Comparison of ENCODE assay signal across 1 cellular context in the genomic region with DNA sequence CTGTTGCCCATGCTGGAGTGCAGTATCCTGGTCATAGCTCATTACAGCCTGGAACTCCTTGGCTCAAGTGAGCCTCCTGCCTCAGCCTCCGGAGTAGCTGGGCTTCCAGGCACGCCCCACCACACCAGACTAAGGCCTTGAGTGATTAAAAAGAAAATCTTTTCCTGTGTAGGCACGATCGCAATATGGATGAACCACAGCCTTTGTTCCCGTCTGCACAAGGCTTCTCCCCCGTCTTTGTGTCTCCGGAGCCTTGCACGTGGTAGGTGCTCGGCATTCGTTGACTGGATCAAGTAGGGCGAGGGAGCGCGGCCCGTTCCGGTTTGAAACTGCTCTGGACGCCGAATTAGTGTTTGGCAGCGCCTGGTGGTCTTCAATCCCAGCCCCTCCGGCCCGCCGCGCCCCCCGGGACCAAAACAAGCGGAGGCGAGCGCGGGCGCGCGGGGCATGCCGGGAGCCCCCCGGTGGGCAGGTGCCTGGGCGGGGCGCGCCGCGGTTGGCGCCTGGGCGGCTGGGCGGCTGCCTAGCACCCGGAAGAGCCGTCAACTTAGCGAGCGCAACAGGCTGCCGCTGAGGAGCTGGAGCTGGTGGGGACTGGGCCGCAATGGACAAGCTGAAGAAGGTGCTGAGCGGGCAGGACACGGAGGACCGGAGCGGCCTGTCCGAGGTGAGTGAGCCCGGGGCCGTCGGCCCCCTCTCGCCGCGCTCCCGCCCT.
TF ChIP-seq lines count a peak whose summit lies in the region.

A gene (plus strand): TSS at position 529 of the 715 bp plus-strand sequence. CDS start 76 bp downstream, at position 605.

TF ChIP-seq in WTC11, 78 proteins besides CTCF, POLR2A, EP300 and RAD21 (continued from another document and continues in another):
- no peak for TF ChIP-seq TEAD4 (CRISPR knock-in tag; IDR thresholded peaks at IDR 0.05)
- TF ChIP-seq, protein P1, sequence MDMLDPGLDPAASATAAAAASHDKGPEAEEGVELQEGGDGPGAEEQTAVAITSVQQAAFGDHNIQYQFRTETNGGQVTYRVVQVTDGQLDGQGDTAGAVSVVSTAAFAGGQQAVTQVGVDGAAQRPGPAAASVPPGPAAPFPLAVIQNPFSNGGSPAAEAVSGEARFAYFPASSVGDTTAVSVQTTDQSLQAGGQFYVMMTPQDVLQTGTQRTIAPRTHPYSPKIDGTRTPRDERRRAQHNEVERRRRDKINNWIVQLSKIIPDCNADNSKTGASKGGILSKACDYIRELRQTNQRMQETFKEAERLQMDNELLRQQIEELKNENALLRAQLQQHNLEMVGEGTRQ (CRISPR knock-in tag; IDR thresholded peaks at IDR 0.05): no peak
- no peak for TF ChIP-seq ZNF396 (CRISPR knock-in tag; IDR thresholded peaks at IDR 0.05; ENCODE audit: borderline replicate concordance)
- TF ChIP-seq SMAD3 (CRISPR knock-in tag; IDR thresholded peaks at IDR 0.05; ENCODE audit: borderline replicate concordance): peak; percentile 58
- TF ChIP-seq, protein P2, sequence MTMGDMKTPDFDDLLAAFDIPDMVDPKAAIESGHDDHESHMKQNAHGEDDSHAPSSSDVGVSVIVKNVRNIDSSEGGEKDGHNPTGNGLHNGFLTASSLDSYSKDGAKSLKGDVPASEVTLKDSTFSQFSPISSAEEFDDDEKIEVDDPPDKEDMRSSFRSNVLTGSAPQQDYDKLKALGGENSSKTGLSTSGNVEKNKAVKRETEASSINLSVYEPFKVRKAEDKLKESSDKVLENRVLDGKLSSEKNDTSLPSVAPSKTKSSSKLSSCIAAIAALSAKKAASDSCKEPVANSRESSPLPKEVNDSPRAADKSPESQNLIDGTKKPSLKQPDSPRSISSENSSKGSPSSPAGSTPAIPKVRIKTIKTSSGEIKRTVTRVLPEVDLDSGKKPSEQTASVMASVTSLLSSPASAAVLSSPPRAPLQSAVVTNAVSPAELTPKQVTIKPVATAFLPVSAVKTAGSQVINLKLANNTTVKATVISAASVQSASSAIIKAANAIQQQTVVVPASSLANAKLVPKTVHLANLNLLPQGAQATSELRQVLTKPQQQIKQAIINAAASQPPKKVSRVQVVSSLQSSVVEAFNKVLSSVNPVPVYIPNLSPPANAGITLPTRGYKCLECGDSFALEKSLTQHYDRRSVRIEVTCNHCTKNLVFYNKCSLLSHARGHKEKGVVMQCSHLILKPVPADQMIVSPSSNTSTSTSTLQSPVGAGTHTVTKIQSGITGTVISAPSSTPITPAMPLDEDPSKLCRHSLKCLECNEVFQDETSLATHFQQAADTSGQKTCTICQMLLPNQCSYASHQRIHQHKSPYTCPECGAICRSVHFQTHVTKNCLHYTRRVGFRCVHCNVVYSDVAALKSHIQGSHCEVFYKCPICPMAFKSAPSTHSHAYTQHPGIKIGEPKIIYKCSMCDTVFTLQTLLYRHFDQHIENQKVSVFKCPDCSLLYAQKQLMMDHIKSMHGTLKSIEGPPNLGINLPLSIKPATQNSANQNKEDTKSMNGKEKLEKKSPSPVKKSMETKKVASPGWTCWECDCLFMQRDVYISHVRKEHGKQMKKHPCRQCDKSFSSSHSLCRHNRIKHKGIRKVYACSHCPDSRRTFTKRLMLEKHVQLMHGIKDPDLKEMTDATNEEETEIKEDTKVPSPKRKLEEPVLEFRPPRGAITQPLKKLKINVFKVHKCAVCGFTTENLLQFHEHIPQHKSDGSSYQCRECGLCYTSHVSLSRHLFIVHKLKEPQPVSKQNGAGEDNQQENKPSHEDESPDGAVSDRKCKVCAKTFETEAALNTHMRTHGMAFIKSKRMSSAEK (CRISPR knock-in tag; IDR thresholded peaks at IDR 0.05; ENCODE audit: borderline replicate concordance): peak; percentile 95
- TF ChIP-seq, protein P3, sequence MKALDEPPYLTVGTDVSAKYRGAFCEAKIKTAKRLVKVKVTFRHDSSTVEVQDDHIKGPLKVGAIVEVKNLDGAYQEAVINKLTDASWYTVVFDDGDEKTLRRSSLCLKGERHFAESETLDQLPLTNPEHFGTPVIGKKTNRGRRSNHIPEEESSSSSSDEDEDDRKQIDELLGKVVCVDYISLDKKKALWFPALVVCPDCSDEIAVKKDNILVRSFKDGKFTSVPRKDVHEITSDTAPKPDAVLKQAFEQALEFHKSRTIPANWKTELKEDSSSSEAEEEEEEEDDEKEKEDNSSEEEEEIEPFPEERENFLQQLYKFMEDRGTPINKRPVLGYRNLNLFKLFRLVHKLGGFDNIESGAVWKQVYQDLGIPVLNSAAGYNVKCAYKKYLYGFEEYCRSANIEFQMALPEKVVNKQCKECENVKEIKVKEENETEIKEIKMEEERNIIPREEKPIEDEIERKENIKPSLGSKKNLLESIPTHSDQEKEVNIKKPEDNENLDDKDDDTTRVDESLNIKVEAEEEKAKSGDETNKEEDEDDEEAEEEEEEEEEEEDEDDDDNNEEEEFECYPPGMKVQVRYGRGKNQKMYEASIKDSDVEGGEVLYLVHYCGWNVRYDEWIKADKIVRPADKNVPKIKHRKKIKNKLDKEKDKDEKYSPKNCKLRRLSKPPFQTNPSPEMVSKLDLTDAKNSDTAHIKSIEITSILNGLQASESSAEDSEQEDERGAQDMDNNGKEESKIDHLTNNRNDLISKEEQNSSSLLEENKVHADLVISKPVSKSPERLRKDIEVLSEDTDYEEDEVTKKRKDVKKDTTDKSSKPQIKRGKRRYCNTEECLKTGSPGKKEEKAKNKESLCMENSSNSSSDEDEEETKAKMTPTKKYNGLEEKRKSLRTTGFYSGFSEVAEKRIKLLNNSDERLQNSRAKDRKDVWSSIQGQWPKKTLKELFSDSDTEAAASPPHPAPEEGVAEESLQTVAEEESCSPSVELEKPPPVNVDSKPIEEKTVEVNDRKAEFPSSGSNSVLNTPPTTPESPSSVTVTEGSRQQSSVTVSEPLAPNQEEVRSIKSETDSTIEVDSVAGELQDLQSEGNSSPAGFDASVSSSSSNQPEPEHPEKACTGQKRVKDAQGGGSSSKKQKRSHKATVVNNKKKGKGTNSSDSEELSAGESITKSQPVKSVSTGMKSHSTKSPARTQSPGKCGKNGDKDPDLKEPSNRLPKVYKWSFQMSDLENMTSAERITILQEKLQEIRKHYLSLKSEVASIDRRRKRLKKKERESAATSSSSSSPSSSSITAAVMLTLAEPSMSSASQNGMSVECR (CRISPR knock-in tag; IDR thresholded peaks at IDR 0.05; ENCODE audit: borderline replicate concordance): peak; percentile 94
- TF ChIP-seq FOXJ3 (CRISPR knock-in tag; IDR thresholded peaks at IDR 0.05; ENCODE audit: borderline replicate concordance): no peak
- peak; percentile 78 for TF ChIP-seq ESRRA (CRISPR knock-in tag; IDR thresholded peaks at IDR 0.05; ENCODE audit: borderline replicate concordance)
- TF ChIP-seq ZNF416 (CRISPR knock-in tag; IDR thresholded peaks at IDR 0.05): no peak
- 0 out of 2 replicates have a peak, but pooled peaks have one; percentile 24 for TF ChIP-seq TCF7 (CRISPR knock-in tag; IDR thresholded peaks at IDR 0.05; ENCODE audit: low read depth)
- TF ChIP-seq, protein P4, sequence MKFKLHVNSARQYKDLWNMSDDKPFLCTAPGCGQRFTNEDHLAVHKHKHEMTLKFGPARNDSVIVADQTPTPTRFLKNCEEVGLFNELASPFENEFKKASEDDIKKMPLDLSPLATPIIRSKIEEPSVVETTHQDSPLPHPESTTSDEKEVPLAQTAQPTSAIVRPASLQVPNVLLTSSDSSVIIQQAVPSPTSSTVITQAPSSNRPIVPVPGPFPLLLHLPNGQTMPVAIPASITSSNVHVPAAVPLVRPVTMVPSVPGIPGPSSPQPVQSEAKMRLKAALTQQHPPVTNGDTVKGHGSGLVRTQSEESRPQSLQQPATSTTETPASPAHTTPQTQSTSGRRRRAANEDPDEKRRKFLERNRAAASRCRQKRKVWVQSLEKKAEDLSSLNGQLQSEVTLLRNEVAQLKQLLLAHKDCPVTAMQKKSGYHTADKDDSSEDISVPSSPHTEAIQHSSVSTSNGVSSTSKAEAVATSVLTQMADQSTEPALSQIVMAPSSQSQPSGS (CRISPR knock-in tag; IDR thresholded peaks at IDR 0.05; ENCODE audit: borderline replicate concordance, low read depth): no peak
- TF ChIP-seq ZNF121 (CRISPR knock-in tag; IDR thresholded peaks at IDR 0.05): no peak
- TF ChIP-seq, protein P5, sequence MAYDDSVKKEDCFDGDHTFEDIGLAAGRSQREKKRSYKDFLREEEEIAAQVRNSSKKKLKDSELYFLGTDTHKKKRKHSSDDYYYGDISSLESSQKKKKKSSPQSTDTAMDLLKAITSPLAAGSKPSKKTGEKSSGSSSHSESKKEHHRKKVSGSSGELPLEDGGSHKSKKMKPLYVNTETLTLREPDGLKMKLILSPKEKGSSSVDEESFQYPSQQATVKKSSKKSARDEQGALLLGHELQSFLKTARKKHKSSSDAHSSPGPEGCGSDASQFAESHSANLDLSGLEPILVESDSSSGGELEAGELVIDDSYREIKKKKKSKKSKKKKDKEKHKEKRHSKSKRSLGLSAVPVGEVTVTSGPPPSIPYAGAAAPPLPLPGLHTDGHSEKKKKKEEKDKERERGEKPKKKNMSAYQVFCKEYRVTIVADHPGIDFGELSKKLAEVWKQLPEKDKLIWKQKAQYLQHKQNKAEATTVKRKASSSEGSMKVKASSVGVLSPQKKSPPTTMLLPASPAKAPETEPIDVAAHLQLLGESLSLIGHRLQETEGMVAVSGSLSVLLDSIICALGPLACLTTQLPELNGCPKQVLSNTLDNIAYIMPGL (CRISPR knock-in tag; IDR thresholded peaks at IDR 0.05): peak; percentile 44; the same call in 1 of the 2 replicates
- TF ChIP-seq PRRX2 (CRISPR knock-in tag; IDR thresholded peaks at IDR 0.05): no peak
- TF ChIP-seq, protein P6, sequence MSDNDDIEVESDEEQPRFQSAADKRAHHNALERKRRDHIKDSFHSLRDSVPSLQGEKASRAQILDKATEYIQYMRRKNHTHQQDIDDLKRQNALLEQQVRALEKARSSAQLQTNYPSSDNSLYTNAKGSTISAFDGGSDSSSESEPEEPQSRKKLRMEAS (CRISPR knock-in tag; IDR thresholded peaks at IDR 0.05): peak; percentile 94
- TF ChIP-seq, protein P7, sequence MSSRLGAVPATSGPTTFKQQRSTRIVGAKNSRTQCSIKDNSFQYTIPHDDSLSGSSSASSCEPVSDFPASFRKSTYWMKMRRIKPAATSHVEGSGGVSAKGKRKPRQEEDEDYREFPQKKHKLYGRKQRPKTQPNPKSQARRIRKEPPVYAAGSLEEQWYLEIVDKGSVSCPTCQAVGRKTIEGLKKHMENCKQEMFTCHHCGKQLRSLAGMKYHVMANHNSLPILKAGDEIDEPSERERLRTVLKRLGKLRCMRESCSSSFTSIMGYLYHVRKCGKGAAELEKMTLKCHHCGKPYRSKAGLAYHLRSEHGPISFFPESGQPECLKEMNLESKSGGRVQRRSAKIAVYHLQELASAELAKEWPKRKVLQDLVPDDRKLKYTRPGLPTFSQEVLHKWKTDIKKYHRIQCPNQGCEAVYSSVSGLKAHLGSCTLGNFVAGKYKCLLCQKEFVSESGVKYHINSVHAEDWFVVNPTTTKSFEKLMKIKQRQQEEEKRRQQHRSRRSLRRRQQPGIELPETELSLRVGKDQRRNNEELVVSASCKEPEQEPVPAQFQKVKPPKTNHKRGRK (CRISPR knock-in tag; IDR thresholded peaks at IDR 0.05; ENCODE audit: borderline replicate concordance): no peak
- TF ChIP-seq, protein P8, sequence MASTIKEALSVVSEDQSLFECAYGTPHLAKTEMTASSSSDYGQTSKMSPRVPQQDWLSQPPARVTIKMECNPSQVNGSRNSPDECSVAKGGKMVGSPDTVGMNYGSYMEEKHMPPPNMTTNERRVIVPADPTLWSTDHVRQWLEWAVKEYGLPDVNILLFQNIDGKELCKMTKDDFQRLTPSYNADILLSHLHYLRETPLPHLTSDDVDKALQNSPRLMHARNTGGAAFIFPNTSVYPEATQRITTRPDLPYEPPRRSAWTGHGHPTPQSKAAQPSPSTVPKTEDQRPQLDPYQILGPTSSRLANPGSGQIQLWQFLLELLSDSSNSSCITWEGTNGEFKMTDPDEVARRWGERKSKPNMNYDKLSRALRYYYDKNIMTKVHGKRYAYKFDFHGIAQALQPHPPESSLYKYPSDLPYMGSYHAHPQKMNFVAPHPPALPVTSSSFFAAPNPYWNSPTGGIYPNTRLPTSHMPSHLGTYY (CRISPR knock-in tag; IDR thresholded peaks at IDR 0.05): no peak
- no peak for TF ChIP-seq CBFB (CRISPR knock-in tag; IDR thresholded peaks at IDR 0.05; ENCODE audit: low read depth)
- TF ChIP-seq ZNF671 (CRISPR knock-in tag; IDR thresholded peaks at IDR 0.05): no peak
- TF ChIP-seq, protein P9, sequence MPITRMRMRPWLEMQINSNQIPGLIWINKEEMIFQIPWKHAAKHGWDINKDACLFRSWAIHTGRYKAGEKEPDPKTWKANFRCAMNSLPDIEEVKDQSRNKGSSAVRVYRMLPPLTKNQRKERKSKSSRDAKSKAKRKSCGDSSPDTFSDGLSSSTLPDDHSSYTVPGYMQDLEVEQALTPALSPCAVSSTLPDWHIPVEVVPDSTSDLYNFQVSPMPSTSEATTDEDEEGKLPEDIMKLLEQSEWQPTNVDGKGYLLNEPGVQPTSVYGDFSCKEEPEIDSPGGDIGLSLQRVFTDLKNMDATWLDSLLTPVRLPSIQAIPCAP (CRISPR knock-in tag; IDR thresholded peaks at IDR 0.05): no peak
- peak; percentile 21; the same call in 1 of the 2 replicates for TF ChIP-seq NFYB (CRISPR knock-in tag; conservative IDR thresholded peaks at IDR 0.05; ENCODE audit: low read depth)
- no peak for TF ChIP-seq IRF2 (CRISPR knock-in tag; IDR thresholded peaks at IDR 0.05; ENCODE audit: borderline replicate concordance, low read depth)
- TF ChIP-seq, protein P10, sequence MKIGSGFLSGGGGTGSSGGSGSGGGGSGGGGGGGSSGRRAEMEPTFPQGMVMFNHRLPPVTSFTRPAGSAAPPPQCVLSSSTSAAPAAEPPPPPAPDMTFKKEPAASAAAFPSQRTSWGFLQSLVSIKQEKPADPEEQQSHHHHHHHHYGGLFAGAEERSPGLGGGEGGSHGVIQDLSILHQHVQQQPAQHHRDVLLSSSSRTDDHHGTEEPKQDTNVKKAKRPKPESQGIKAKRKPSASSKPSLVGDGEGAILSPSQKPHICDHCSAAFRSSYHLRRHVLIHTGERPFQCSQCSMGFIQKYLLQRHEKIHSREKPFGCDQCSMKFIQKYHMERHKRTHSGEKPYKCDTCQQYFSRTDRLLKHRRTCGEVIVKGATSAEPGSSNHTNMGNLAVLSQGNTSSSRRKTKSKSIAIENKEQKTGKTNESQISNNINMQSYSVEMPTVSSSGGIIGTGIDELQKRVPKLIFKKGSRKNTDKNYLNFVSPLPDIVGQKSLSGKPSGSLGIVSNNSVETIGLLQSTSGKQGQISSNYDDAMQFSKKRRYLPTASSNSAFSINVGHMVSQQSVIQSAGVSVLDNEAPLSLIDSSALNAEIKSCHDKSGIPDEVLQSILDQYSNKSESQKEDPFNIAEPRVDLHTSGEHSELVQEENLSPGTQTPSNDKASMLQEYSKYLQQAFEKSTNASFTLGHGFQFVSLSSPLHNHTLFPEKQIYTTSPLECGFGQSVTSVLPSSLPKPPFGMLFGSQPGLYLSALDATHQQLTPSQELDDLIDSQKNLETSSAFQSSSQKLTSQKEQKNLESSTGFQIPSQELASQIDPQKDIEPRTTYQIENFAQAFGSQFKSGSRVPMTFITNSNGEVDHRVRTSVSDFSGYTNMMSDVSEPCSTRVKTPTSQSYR (CRISPR knock-in tag; IDR thresholded peaks at IDR 0.05): peak; percentile 53; the same call in 1 of the 2 replicates
- peak; percentile 62 for TF ChIP-seq GABPB1 (CRISPR knock-in tag; IDR thresholded peaks at IDR 0.05)
- TF ChIP-seq FOXP1 (CRISPR knock-in tag; IDR thresholded peaks at IDR 0.05; ENCODE audit: borderline replicate concordance): peak; percentile 98
- TF ChIP-seq, protein P11, sequence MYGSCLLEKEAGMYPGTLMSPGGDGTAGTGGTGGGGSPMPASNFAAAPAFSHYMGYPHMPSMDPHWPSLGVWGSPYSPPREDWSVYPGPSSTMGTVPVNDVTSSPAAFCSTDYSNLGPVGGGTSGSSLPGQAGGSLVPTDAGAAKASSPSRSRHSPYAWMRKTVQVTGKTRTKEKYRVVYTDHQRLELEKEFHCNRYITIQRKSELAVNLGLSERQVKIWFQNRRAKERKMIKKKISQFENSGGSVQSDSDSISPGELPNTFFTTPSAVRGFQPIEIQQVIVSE (CRISPR knock-in tag; IDR thresholded peaks at IDR 0.05; ENCODE audit: borderline replicate concordance): no peak
- peak; percentile 77; the same call in 1 of the 2 replicates for TF ChIP-seq SP1 (CRISPR knock-in tag; conservative IDR thresholded peaks at IDR 0.05)
- no peak for TF ChIP-seq ZNF317 (CRISPR knock-in tag; IDR thresholded peaks at IDR 0.05; ENCODE audit: borderline replicate concordance, low read depth)
